ENCODE assay signal across 8 cellular contexts in genomic region chr1:89272132-89273041, GRCh38. TPM values are rescaled to one million over a fixed set of nuclear protein-coding genes. Genes with fewer than 3 reads are reported as not detected.
DNase-seq lines count a peak whose midpoint lies in the region; ATAC-seq and TF ChIP-seq lines count a peak whose summit lies in the region.
"Not testable (repeated sequence)": the region's sequence is repeated elsewhere in the genome, so short reads cannot be mapped to it uniquely, and the experiment has no call there.

Gene GBP5 (minus strand): TSS chr1:89272860. CDS start chr1:89269555, 3,305 bp downstream.

- DNase-seq in activated T-cell treated with anti-CD3 and anti-CD28 coated beads for 4 hours, result peak; percentile 51
- not testable (repeated sequence) for DNase-seq in coronary artery (ENCODE audit: low spot score); neuronal stem cell (ENCODE audit: low spot score)
- peak; percentile 63 for DNase-seq in stimulated activated naive CD8-positive, alpha-beta T cell treated with anti-CD3 and anti-CD28 coated beads, Interleukin-15, Interleukin-2, amounts not matched to agents 100 U/mL and 50 U/mL, for 24 hours

- H3K4ac ChIP-seq in neuronal stem cell (ENCODE audit: low read length), result not testable (repeated sequence)

- H4K8ac ChIP-seq in neuronal stem cell (ENCODE audit: low read depth, low read length), result not testable (repeated sequence)

- H3K4me1 ChIP-seq in neuronal stem cell (ENCODE audit: control insufficient read depth in 2 of 2, insufficient read depth in 1 of 2, low read depth in 1 of 2, low read length in 2 of 2), result not testable (repeated sequence)

- H3K9ac ChIP-seq in neuronal stem cell (ENCODE audit: low read depth, low read length, poor library complexity), result not testable (repeated sequence)

- not testable (repeated sequence) for H3K27me3 Mint-ChIP-seq in T-helper 1 cell treated with Interleukin-12 subunit alpha and Interleukin-12 subunit beta and Interleukin-4 antibody, amounts not matched to agents 30 μg/mL and 1 μg/mL, for 36 hours (ENCODE audit: low read depth)

- H3K4me3 ChIP-seq in coronary artery, result peak within 1 kb of the TSS; percentile 49
- H3K4me3 ChIP-seq in neuronal stem cell (ENCODE audit: low read length in 2 of 2), result not testable (repeated sequence)

- H3K27me3 ChIP-seq in neuronal stem cell (ENCODE audit: control insufficient read depth in 3 of 3, insufficient read depth in 3 of 3, low read depth in 1 of 3, low read length in 3 of 3), result not testable (repeated sequence)

- peak within 1 kb of the TSS; percentile 74 for H3K18ac ChIP-seq in neuronal stem cell (ENCODE audit: low read length)

- not testable (repeated sequence) for H4K91ac ChIP-seq in neuronal stem cell (ENCODE audit: low read depth, low read length, poor library complexity)

- peak within 1 kb of the TSS; percentile 99 for H3K27ac Mint-ChIP-seq in T-helper 1 cell treated with Interleukin-12 subunit alpha and Interleukin-12 subunit beta and Interleukin-4 antibody, amounts not matched to agents 30 μg/mL and 1 μg/mL, for 36 hours

- H2BK5ac ChIP-seq in neuronal stem cell (ENCODE audit: low read length), result not testable (repeated sequence)

- H3K4me2 ChIP-seq in neuronal stem cell (ENCODE audit: insufficient read depth, low read length, poor library complexity, severe bottlenecking), result not testable (repeated sequence)

- H3K36me3 Mint-ChIP-seq in T-helper 1 cell treated with Interleukin-12 subunit alpha and Interleukin-12 subunit beta and Interleukin-4 antibody, amounts not matched to agents 30 μg/mL and 1 μg/mL, for 36 hours (ENCODE audit: low read depth), result peaks cover 61% of the 10 kb centered on the region

- not testable (repeated sequence) for H3K36me3 ChIP-seq in neuronal stem cell (replicated peaks in 1 of 2; ENCODE audit: control insufficient read depth in 2 of 2, insufficient read depth in 2 of 2, low read length in 2 of 2)

- H3K4me1 Mint-ChIP-seq in T-helper 1 cell treated with Interleukin-12 subunit alpha and Interleukin-12 subunit beta and Interleukin-4 antibody, amounts not matched to agents 30 μg/mL and 1 μg/mL, for 36 hours (ENCODE audit: low read depth), result peaks cover 59% of the 10 kb centered on the region

- H2AFZ ChIP-seq in neuronal stem cell (ENCODE audit: low read length), result not testable (repeated sequence)

- H2AK5ac ChIP-seq in neuronal stem cell (ENCODE audit: low read depth, low read length), result not testable (repeated sequence)

- not testable (repeated sequence) for H3K9me3 ChIP-seq in neuronal stem cell (replicated peaks in 1 of 2; ENCODE audit: control insufficient read depth in 2 of 2, insufficient read depth in 1 of 2, low read depth in 1 of 2, low read length in 2 of 2)

- not testable (repeated sequence) for TF ChIP-seq CTCF in coronary artery (IDR thresholded peaks at IDR 0.05)

- H2BK15ac ChIP-seq in neuronal stem cell (ENCODE audit: low read length), result not testable (repeated sequence)

- H3K14ac ChIP-seq in neuronal stem cell (ENCODE audit: low read length), result not testable (repeated sequence)

- H3K79me1 ChIP-seq in neuronal stem cell (ENCODE audit: low read depth, low read length), result not testable (repeated sequence)

- H3K27ac ChIP-seq in coronary artery; neuronal stem cell (replicated peaks; ENCODE audit: low read length): not testable (repeated sequence)

- H3K4me3 Mint-ChIP-seq in T-helper 1 cell treated with Interleukin-12 subunit alpha and Interleukin-12 subunit beta and Interleukin-4 antibody, amounts not matched to agents 30 μg/mL and 1 μg/mL, for 36 hours, result peak within 1 kb of the TSS; percentile 99

- H2BK120ac ChIP-seq in neuronal stem cell (ENCODE audit: low read depth, low read length), result not testable (repeated sequence)

- peaks cover 11% of the 10 kb centered on the region for H3K9me3 Mint-ChIP-seq in T-helper 1 cell treated with Interleukin-12 subunit alpha and Interleukin-12 subunit beta and Interleukin-4 antibody, amounts not matched to agents 30 μg/mL and 1 μg/mL, for 36 hours

- peak; percentile 53 for ATAC-seq in GM18861 (IDR thresholded peaks at IDR 0.05; ENCODE audit: unreplicated experiment)
- ATAC-seq in GM21786 (IDR thresholded peaks at IDR 0.05; ENCODE audit: unreplicated experiment), result peak; percentile 72
- peak; percentile 70 for ATAC-seq in HG03378 (IDR thresholded peaks at IDR 0.05; ENCODE audit: unreplicated experiment)
- peak; percentile 74 for ATAC-seq in stimulated activated naive CD8-positive, alpha-beta T cell treated with anti-CD3 and anti-CD28 coated beads, Interleukin-15, Interleukin-2, amounts not matched to agents 100 U/mL and 50 U/mL, for 24 hours

- peak within 1 kb of the TSS; percentile 62 for H3K23ac ChIP-seq in neuronal stem cell (ENCODE audit: low read depth, low read length, poor library complexity)

- H2BK12ac ChIP-seq in neuronal stem cell (ENCODE audit: low read length), result not testable (repeated sequence)

- no CpG with 5 or more reads among the region's 17 CpGs for WGBS in neuronal stem cell (ENCODE audit: extremely low coverage in 2 of 2, insufficient read length in 2 of 2, insufficient replicate concordance in 1 of 2), 2 donors

RNA-seq across cellular contexts. Expression of gene GBP5, which starts in this region (rescaled TPM):
- not detected for polyA plus RNA-seq in neuronal stem cell (2013, experiment 1 of 2)
- polyA plus RNA-seq in neuronal stem cell (2013, experiment 2 of 2), result not detected
